14 cellular contexts compared by ENCODE assay signal in genomic region chr5:151743535-151743934, GRCh38. TPM values are rescaled to one million over a fixed set of nuclear protein-coding genes. Genes with fewer than 3 reads are reported as not detected.
DNase-seq lines count a peak whose midpoint lies in the region; ATAC-seq and TF ChIP-seq lines count a peak whose summit lies in the region.
"Had no signal": no experiment of that assay in that cellular context is flagged by ENCODE, and none has a peak within 500 bp of the region (broad histone marks: within the 10 kb centered on the region; RNA-seq: fewer than 3 reads in every experiment).

No MANE protein-coding gene starts in this region.

- no peak overlapping the region for H2AFZ ChIP-seq in SK-N-SH (ENCODE audit: low read depth)

- peaks cover 68% of the 10 kb centered on the region for H3F3A ChIP-seq in SK-N-SH (replicated peaks; ENCODE audit: insufficient read depth)

- H3K36me3 Mint-ChIP-seq in stimulated activated memory B cell treated with anti-CD40 and anti-IgM and Interleukin-4, amounts not matched to agents 10 μg/mL and 1 μg/mL and 100 μg/mL, for 72 hours: peaks cover 38% of the 10 kb centered on the region

- H3K79me2 ChIP-seq in SK-N-SH (ENCODE audit: insufficient read depth): peaks cover 20% of the 10 kb centered on the region; the same call in 1 of the 2 replicates

- H4K20me1 ChIP-seq in SK-N-SH (ENCODE audit: insufficient read depth): no peaks in the 10 kb centered on the region

- no peak overlapping the region for H3K4me2 ChIP-seq in SK-N-SH

- H3K9me3 ChIP-seq in RWPE2 (ENCODE audit: severe bottlenecking) (no peaks in the 10 kb centered on the region), upper lobe of right lung (no peaks in the 10 kb centered on the region), SK-N-SH (no peaks in the 10 kb centered on the region)
- H3K9me3 ChIP-seq: BLaER1 treated with 17β-estradiol and CSF1 and Interleukin-3, amounts not matched to agents 10 nM and 100 nM; MG63; right atrium auricular region had no signal

- no peaks in the 10 kb centered on the region for H3K27me3 ChIP-seq in RWPE2 (ENCODE audit: insufficient read depth, poor library complexity, severe bottlenecking)
- H3K27me3 ChIP-seq in upper lobe of right lung: no peaks in the 10 kb centered on the region
- no peaks in the 10 kb centered on the region for H3K27me3 ChIP-seq in SK-N-SH (ENCODE audit: insufficient read depth)
- H3K27me3 ChIP-seq: BLaER1 treated with 17β-estradiol and CSF1 and Interleukin-3, amounts not matched to agents 10 nM and 100 nM; MG63; right atrium auricular region had no signal

- TF ChIP-seq EP300 in SK-N-SH (IDR thresholded peaks at IDR 0.05; ENCODE audit: borderline replicate concordance in 1 of 2, low read depth in 1 of 2, low read length in 1 of 2): no peak

- H3K4me3 Mint-ChIP-seq in stimulated activated memory B cell treated with anti-CD40 and anti-IgM and Interleukin-4, amounts not matched to agents 10 μg/mL and 1 μg/mL and 100 μg/mL, for 72 hours: no peak overlapping the region

- no peak for TF ChIP-seq RAD21 in SK-N-SH (IDR thresholded peaks at IDR 0.05; ENCODE audit: low read length)

- TF ChIP-seq CTCF in RWPE2 (IDR thresholded peaks at IDR 0.05; ENCODE audit: poor library complexity, severe bottlenecking): no peak
- peak; percentile 18 for TF ChIP-seq CTCF in fibroblast of pulmonary artery (IDR thresholded peaks at IDR 0.05; ENCODE audit: low read length, missing control alignments)
- no peak for TF ChIP-seq CTCF in upper lobe of right lung (IDR thresholded peaks at IDR 0.05)
- TF ChIP-seq CTCF in SK-N-SH (IDR thresholded peaks at IDR 0.05): no peak; the same call in 1 of the 2 replicates

- H3K4me3 ChIP-seq in RWPE2 (ENCODE audit: severe bottlenecking): no peak overlapping the region
- H3K4me3 ChIP-seq in fibroblast of pulmonary artery (replicated peaks; ENCODE audit: low read depth, low read length): no peak overlapping the region
- H3K4me3 ChIP-seq in upper lobe of right lung: no peak overlapping the region
- no peak overlapping the region for H3K4me3 ChIP-seq in SK-N-SH (ENCODE audit: low read depth in 2 of 2, low read length in 1 of 2)
- H3K4me3 ChIP-seq: BLaER1 treated with 17β-estradiol and CSF1 and Interleukin-3, amounts not matched to agents 10 nM and 100 nM; MG63; right atrium auricular region had no signal

- 97% methylated on average over 1 of the region's 1 CpG for WGBS in SK-N-SH (ENCODE audit: low lambda C conversion rate)

- no peaks in the 10 kb centered on the region for H3K27me3 Mint-ChIP-seq in stimulated activated memory B cell treated with anti-CD40 and anti-IgM and Interleukin-4, amounts not matched to agents 10 μg/mL and 1 μg/mL and 100 μg/mL, for 72 hours

- intact Hi-C loops in upper lobe of right lung (cut with DNase I): loop anchor here (5.0 kb wide), 1 partner anchor 81 kb away; no protein-coding TSS in a partner anchor

- H3K27ac Mint-ChIP-seq in stimulated activated memory B cell treated with anti-CD40 and anti-IgM and Interleukin-4, amounts not matched to agents 10 μg/mL and 1 μg/mL and 100 μg/mL, for 72 hours: peak overlapping the region; percentile 62

- H3K4me1 Mint-ChIP-seq in stimulated activated memory B cell treated with anti-CD40 and anti-IgM and Interleukin-4, amounts not matched to agents 10 μg/mL and 1 μg/mL and 100 μg/mL, for 72 hours: peaks cover 47% of the 10 kb centered on the region

- no peaks in the 10 kb centered on the region for H3K9me2 ChIP-seq in SK-N-SH

- ATAC-seq in RWPE2 (ENCODE audit: low read depth): no peak
- ATAC-seq in stimulated activated memory B cell treated with anti-CD40 and anti-IgM and Interleukin-4, amounts not matched to agents 10 μg/mL and 1 μg/mL and 100 μg/mL, for 72 hours: no peak
- no peak for ATAC-seq in upper lobe of right lung
- ATAC-seq: SK-N-SH treated with all-trans-retinoic acid at 6 μM for 48 hours had no signal

- CTCF ChIA-PET in SK-N-SH (lab: Yijun Ruan, JAX): interaction anchor here (1.5 to 17.0 kb wide), 6 partner anchors 9 to 296 kb away, joined by 7 to 375 read pairs (median 58); partner anchors contain the start of genes ATOX1 and SLC36A1

- peak; percentile 31 for DNase-seq in EH (ENCODE audit: low read depth)
- no peak for DNase-seq in RWPE2 (ENCODE audit: low spot score)
- no peak for DNase-seq in fibroblast of pulmonary artery (ENCODE audit: low read depth)
- DNase-seq in upper lobe of right lung: no peak
- DNase-seq in SK-N-SH: no peak
- DNase-seq in CD1c-positive myeloid dendritic cell (ENCODE audit: extremely low spot score): no peak
- DNase-seq: activated CD4-positive, alpha-beta T cell treated with anti-CD3 and anti-CD28 coated beads, Interleukin-2, amount 50 U/mL, for 4 hours; activated effector memory CD4-positive, alpha-beta T cell treated with Interleukin-2 at 50 U/mL for 16 hours; DMS79 treated with DMSO at 0.1 percent for 48 hours; MG63 had no signal

- H3K27ac ChIP-seq in RWPE2 (ENCODE audit: poor library complexity, severe bottlenecking) (peak overlapping the region; percentile 98), upper lobe of right lung (no peak overlapping the region), SK-N-SH (ENCODE audit: low read depth in 2 of 2, low read length in 1 of 2) (peak overlapping the region in 1 of 2 experiments; percentile 35; a peak in 2 of 4 replicates)
- H3K27ac ChIP-seq: BLaER1 treated with 17β-estradiol and CSF1 and Interleukin-3, amounts not matched to agents 10 nM and 100 nM; right atrium auricular region had no signal

- H3K9ac ChIP-seq in SK-N-SH: no peak overlapping the region
- H3K9ac ChIP-seq: BLaER1 treated with 17β-estradiol and CSF1 and Interleukin-3, amounts not matched to agents 10 nM and 100 nM had no signal

- H3K9me3 Mint-ChIP-seq in stimulated activated memory B cell treated with anti-CD40 and anti-IgM and Interleukin-4, amounts not matched to agents 10 μg/mL and 1 μg/mL and 100 μg/mL, for 72 hours: no peaks in the 10 kb centered on the region

- peaks cover 40% of the 10 kb centered on the region for H3K36me3 ChIP-seq in RWPE2 (ENCODE audit: low read depth)
- H3K36me3 ChIP-seq in upper lobe of right lung: peaks cover 19% of the 10 kb centered on the region
- H3K36me3 ChIP-seq in SK-N-SH (replicated peaks in 1 of 2; ENCODE audit: control insufficient read depth in 1 of 2, insufficient read depth in 2 of 2, low read length in 1 of 2): peaks cover 7 to 10% of the 10 kb centered on the region in 2 experiments
- H3K36me3 ChIP-seq: right atrium auricular region had no signal

- H3K4me1 ChIP-seq in RWPE2 (ENCODE audit: insufficient read depth, poor library complexity, severe bottlenecking): peaks cover 58% of the 10 kb centered on the region
- peaks cover 29% of the 10 kb centered on the region for H3K4me1 ChIP-seq in upper lobe of right lung
- H3K4me1 ChIP-seq in SK-N-SH (ENCODE audit: control insufficient read depth in 1 of 2, insufficient read depth in 2 of 2, low read depth in 1 of 2, low read length in 1 of 2): peaks cover 24 to 38% of the 10 kb centered on the region in 2 experiments; a peak in 3 of 4 replicates

- POLR2A ChIA-PET in SK-N-SH (lab: Yijun Ruan, JAX): no interaction called here

TF ChIP-seq in SK-N-SH, 30 proteins besides CTCF, POLR2A, EP300 and RAD21:
- TF ChIP-seq EZH2phosphoT487 (IDR thresholded peaks at IDR 0.05; ENCODE audit: borderline replicate concordance, low read depth) (no peak), MAX (IDR thresholded peaks at IDR 0.05; ENCODE audit: low read depth) (no peak), NRF1 (IDR thresholded peaks at IDR 0.05; ENCODE audit: low read depth, low read length) (no peak), TCF12 (IDR thresholded peaks at IDR 0.05) (no peak), TAF1 (IDR thresholded peaks at IDR 0.05; ENCODE audit: borderline replicate concordance, low read depth, low read length) (no peak), GATA2 (CRISPR knock-in tag; IDR thresholded peaks at IDR 0.05) (no peak), POLR2AphosphoS5 (IDR thresholded peaks at IDR 0.05; ENCODE audit: low read depth, low read length) (no peak), FOSL2 (IDR thresholded peaks at IDR 0.05; ENCODE audit: borderline replicate concordance, low read depth) (no peak)
TF ChIP-seq in SK-N-SH: peak in this region for 0.

RNA-seq across cellular contexts. Expression of gene ATOX1, which starts 14.9 kb away (rescaled TPM):
- total RNA-seq in upper lobe of right lung: 62.4 TPM
- polyA plus RNA-seq in SK-N-SH (2012; rRNA removed): 344 and 497 TPM in 2 replicates
- 405 and 434 TPM in 2 replicates for polyA plus RNA-seq in SK-N-SH (2012; cell fraction: cytosol; rRNA removed)
- 101 and 168 TPM in 2 replicates for polyA plus RNA-seq in SK-N-SH (2012; cell fraction: nucleus; rRNA removed)

RNA-seq across cellular contexts. Expression of gene G3BP1, which starts 28.2 kb away (rescaled TPM):
- total RNA-seq in upper lobe of right lung: 158 TPM
- polyA plus RNA-seq in SK-N-SH (2012; rRNA removed): 21.7 and 25.1 TPM in 2 replicates
- polyA plus RNA-seq in SK-N-SH (2012; cell fraction: cytosol; rRNA removed): 28.6 and 28.8 TPM in 2 replicates
- 17.3 and 24.7 TPM in 2 replicates for polyA plus RNA-seq in SK-N-SH (2012; cell fraction: nucleus; rRNA removed)

RNA-seq across cellular contexts. Expression of gene SPARC, which starts 56.8 kb away (rescaled TPM):
- total RNA-seq in upper lobe of right lung: 1,248 TPM
- 987 and 1,115 TPM in 2 replicates for polyA plus RNA-seq in SK-N-SH (2012; rRNA removed)
- 736 and 811 TPM in 2 replicates for polyA plus RNA-seq in SK-N-SH (2012; cell fraction: cytosol; rRNA removed)
- polyA plus RNA-seq in SK-N-SH (2012; cell fraction: nucleus; rRNA removed): 900 and 1,030 TPM in 2 replicates
